ENCODE assay signal across 9 cellular contexts in the genomic region with DNA sequence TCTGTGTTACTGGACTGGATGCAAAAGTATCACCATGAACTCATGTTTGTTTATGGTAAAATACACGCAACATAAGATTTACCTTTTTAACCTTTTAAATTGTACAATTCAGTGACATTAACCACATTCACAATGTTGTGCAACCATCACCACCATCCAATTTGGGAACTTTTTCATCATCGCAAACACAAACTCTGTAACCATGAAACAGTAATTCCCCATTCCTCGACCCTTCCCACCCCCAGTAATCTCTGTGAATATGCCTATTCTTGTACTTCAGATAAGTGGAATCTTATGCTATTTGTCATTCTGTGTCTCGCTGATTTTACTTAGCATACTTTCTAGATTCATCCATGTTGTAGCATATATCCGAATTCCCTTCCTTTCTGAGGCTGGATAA.
"Had no signal": no experiment of that assay in that cellular context is flagged by ENCODE, and none has a peak within 500 bp of the region (broad histone marks: within the 10 kb centered on the region; RNA-seq: fewer than 3 reads in every experiment).

No MANE protein-coding gene starts in this region.

- H3K4me3 ChIP-seq: GM23248, HAP-1, K562 had no signal

- H3K4me1 ChIP-seq: HAP-1 had no signal

- DNase-seq: GM23248, GOT3, H7, HFFc6 had no signal

- H3K9me3 ChIP-seq: HAP-1 had no signal

- ATAC-seq: HCT116, HepG2, K562 had no signal

- H3K36me3 ChIP-seq: HAP-1 had no signal

- H3K27ac ChIP-seq: GM23248, HL-60 had no signal
